17 cellular contexts compared by ENCODE assay signal in the genomic region with DNA sequence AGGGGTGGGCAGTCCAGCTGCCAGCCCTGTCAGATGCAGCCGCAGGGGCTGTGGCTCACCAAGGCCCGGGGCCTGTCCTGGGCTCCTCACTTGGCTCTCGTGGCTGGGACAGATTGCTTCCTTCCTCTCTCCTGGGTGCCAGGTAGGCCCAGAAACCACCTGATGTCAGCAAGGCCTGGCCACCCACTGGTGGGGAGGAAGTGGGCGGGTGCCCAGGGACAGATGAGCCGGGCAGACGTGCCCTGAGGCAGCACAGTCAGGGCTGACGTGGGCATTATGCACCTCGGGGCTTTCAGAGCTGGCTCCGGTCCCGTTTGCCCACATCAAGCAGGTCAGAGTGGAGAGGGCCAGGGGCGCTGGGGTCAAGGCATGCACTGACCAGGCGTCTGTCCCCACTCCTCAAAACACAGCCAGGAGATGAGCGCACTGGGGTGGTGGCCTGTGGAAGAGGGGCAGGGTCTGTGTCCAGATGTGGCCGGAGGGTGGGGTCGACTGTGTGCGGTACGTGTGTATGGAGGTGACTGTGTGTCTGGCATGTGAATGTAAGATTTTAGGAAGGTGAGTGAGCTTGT.
DNase-seq lines count a peak whose midpoint lies in the region; ATAC-seq and TF ChIP-seq lines count a peak whose summit lies in the region.
"Had no signal": no experiment of that assay in that cellular context is flagged by ENCODE, and none has a peak within 500 bp of the region (broad histone marks: within the 10 kb centered on the region; RNA-seq: fewer than 3 reads in every experiment).

No MANE protein-coding gene starts in this region.

- TF ChIP-seq EP300 in Ishikawa (IDR thresholded peaks at IDR 0.05; ENCODE audit: borderline replicate concordance), result 0 out of 2 replicates have a peak, but pooled peaks have one; percentile 37

- no peak for TF ChIP-seq CTCF in activated CD8-positive, alpha-beta T cell treated with anti-CD3 and anti-CD28 coated beads for 36 hours (IDR thresholded peaks at IDR 0.05)

- no peaks in the 10 kb centered on the region for H3K9me3 Mint-ChIP-seq in activated CD8-positive, alpha-beta T cell treated with anti-CD3 and anti-CD28 coated beads for 36 hours
- no peaks in the 10 kb centered on the region for H3K9me3 Mint-ChIP-seq in natural killer cell treated with Interleukin-12 subunit alpha and Interleukin-12 subunit beta and Interleukin-15 and Interleukin-18, amount 100 ng/mL, for 72 hours
- H3K9me3 Mint-ChIP-seq: memory B cell; stimulated activated naive CD8-positive, alpha-beta T cell treated with anti-CD3 and anti-CD28 coated beads, Interleukin-15, Interleukin-2, amounts not matched to agents 100 ng/mL and 50 ng/mL, for 24 hours had no signal

- peak; percentile 69 for ATAC-seq in activated CD8-positive, alpha-beta T cell treated with anti-CD3 and anti-CD28 coated beads for 36 hours
- peak; percentile 65 to 67 for ATAC-seq in natural killer cell treated with Interleukin-12 subunit alpha and Interleukin-12 subunit beta and Interleukin-15 and Interleukin-18, amount 100 ng/mL, for 72 hours
- no peak for ATAC-seq in HG03196 (IDR thresholded peaks at IDR 0.05; ENCODE audit: unreplicated experiment)

- H3K27me3 Mint-ChIP-seq in activated CD8-positive, alpha-beta T cell treated with anti-CD3 and anti-CD28 coated beads for 36 hours, result no peaks in the 10 kb centered on the region
- peaks cover 19 to 20% of the 10 kb centered on the region in 2 donors for H3K27me3 Mint-ChIP-seq in natural killer cell treated with Interleukin-12 subunit alpha and Interleukin-12 subunit beta and Interleukin-15 and Interleukin-18, amount 100 ng/mL, for 72 hours

- no peak for TF ChIP-seq RAD21 in Ishikawa (IDR thresholded peaks at IDR 0.05; ENCODE audit: low read depth)

- H3K4me1 Mint-ChIP-seq in activated CD8-positive, alpha-beta T cell treated with anti-CD3 and anti-CD28 coated beads for 36 hours (ENCODE audit: low read depth), result peaks cover 13% of the 10 kb centered on the region
- peaks cover 50 to 57% of the 10 kb centered on the region in 2 donors for H3K4me1 Mint-ChIP-seq in natural killer cell treated with Interleukin-12 subunit alpha and Interleukin-12 subunit beta and Interleukin-15 and Interleukin-18, amount 100 ng/mL, for 72 hours (ENCODE audit: low read depth in 2 of 2)

- H3K4me3 Mint-ChIP-seq in activated CD8-positive, alpha-beta T cell treated with anti-CD3 and anti-CD28 coated beads for 36 hours, result no peak overlapping the region
- peak overlapping the region; percentile 30 for H3K4me3 Mint-ChIP-seq in natural killer cell treated with Interleukin-12 subunit alpha and Interleukin-12 subunit beta and Interleukin-15 and Interleukin-18, amount 100 ng/mL, for 72 hours
- H3K4me3 Mint-ChIP-seq: memory B cell; stimulated activated naive CD8-positive, alpha-beta T cell treated with anti-CD3 and anti-CD28 coated beads, Interleukin-15, Interleukin-2, amounts not matched to agents 100 ng/mL and 50 ng/mL, for 24 hours had no signal

- no peaks in the 10 kb centered on the region for H3K36me3 Mint-ChIP-seq in activated CD8-positive, alpha-beta T cell treated with anti-CD3 and anti-CD28 coated beads for 36 hours (ENCODE audit: low read depth)
- H3K36me3 Mint-ChIP-seq in natural killer cell treated with Interleukin-12 subunit alpha and Interleukin-12 subunit beta and Interleukin-15 and Interleukin-18, amount 100 ng/mL, for 72 hours, result no peaks in the 10 kb centered on the region
- H3K36me3 Mint-ChIP-seq: memory B cell had no signal

- POLR2A ChIA-PET in activated CD8-positive, alpha-beta T cell treated with anti-CD3 and anti-CD28 coated beads for 36 hours (lab: Charles Lee), result no interaction called here

- DNase-seq in NCI-H1417 (lab: John Stamatoyannopoulos, UW), result peak in 2 of 3 experiments; percentile 32 to 63
- DNase-seq in NCI-H1417 treated with DMSO at 0.1 percent for 48 hours (lab: John Stamatoyannopoulos, UW), result no peak
- peak; percentile 30 for DNase-seq in activated CD8-positive, alpha-beta T cell treated with anti-CD3 and anti-CD28 coated beads for 36 hours
- no peak for DNase-seq in natural killer cell treated with Interleukin-12 subunit alpha and Interleukin-12 subunit beta and Interleukin-15 and Interleukin-18, amount 100 ng/mL, for 72 hours (ENCODE audit: low spot score)
- DNase-seq in NCI-H2171 (lab: John Stamatoyannopoulos, UW), result no peak
- no peak for DNase-seq in DMS114 treated with DMSO at 0.1 percent for 48 hours (lab: John Stamatoyannopoulos, UW; ENCODE audit: unreplicated experiment)
- DNase-seq: activated naive CD4-positive, alpha-beta T cell treated with anti-CD3 and anti-CD28 coated beads, Interleukin-2, amount 50 U/mL, for 16 hours; effector CD8-positive, alpha-beta T cell; HCEC 1CT; NCI-H2107; small intestine; uterus; WERI-Rb-1 had no signal

- peak overlapping the region; percentile 44 for H3K27ac Mint-ChIP-seq in activated CD8-positive, alpha-beta T cell treated with anti-CD3 and anti-CD28 coated beads for 36 hours
- H3K27ac Mint-ChIP-seq in natural killer cell treated with Interleukin-12 subunit alpha and Interleukin-12 subunit beta and Interleukin-15 and Interleukin-18, amount 100 ng/mL, for 72 hours, result peak overlapping the region; percentile 45 to 74
- H3K27ac Mint-ChIP-seq: memory B cell; stimulated activated naive CD8-positive, alpha-beta T cell treated with anti-CD3 and anti-CD28 coated beads, Interleukin-15, Interleukin-2, amounts not matched to agents 100 ng/mL and 50 ng/mL, for 24 hours had no signal

- intact Hi-C loops in activated CD8-positive, alpha-beta T cell treated with anti-CD3 and anti-CD28 coated beads for 36 hours (cut with micrococcal nuclease), result no loop called here

- CTCF ChIA-PET in activated CD8-positive, alpha-beta T cell treated with anti-CD3 and anti-CD28 coated beads for 36 hours (lab: Charles Lee), result no interaction called here

TF ChIP-seq in Ishikawa, 13 proteins besides CTCF, POLR2A, EP300 and RAD21:
- no peak for TF ChIP-seq NFIC (IDR thresholded peaks at IDR 0.05)
- TF ChIP-seq, protein P1, sequence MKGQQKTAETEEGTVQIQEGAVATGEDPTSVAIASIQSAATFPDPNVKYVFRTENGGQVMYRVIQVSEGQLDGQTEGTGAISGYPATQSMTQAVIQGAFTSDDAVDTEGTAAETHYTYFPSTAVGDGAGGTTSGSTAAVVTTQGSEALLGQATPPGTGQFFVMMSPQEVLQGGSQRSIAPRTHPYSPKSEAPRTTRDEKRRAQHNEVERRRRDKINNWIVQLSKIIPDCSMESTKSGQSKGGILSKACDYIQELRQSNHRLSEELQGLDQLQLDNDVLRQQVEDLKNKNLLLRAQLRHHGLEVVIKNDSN (IDR thresholded peaks at IDR 0.05), result no peak
- no peak for TF ChIP-seq ZBTB7A (IDR thresholded peaks at IDR 0.05; ENCODE audit: low read depth)
- peak; percentile 28; the same call in 1 of the 2 replicates for TF ChIP-seq TCF12 (IDR thresholded peaks at IDR 0.05; ENCODE audit: low read depth)
- TF ChIP-seq, protein P2, sequence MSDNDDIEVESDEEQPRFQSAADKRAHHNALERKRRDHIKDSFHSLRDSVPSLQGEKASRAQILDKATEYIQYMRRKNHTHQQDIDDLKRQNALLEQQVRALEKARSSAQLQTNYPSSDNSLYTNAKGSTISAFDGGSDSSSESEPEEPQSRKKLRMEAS (IDR thresholded peaks at IDR 0.05), result peak; percentile 33; the same call in 1 of the 2 replicates
- TF ChIP-seq FOXM1 (IDR thresholded peaks at IDR 0.05; ENCODE audit: borderline replicate concordance, low read depth), result no peak
- no peak for TF ChIP-seq YY1 (IDR thresholded peaks at IDR 0.05; ENCODE audit: low read depth)
- TF ChIP-seq TAF1 (IDR thresholded peaks at IDR 0.05; ENCODE audit: low read depth), result 0 out of 2 replicates have a peak, but pooled peaks have one; percentile 32
- TF ChIP-seq EGR1 (IDR thresholded peaks at IDR 0.05), result no peak
- TF ChIP-seq TEAD4 (IDR thresholded peaks at IDR 0.05), result no peak
- TF ChIP-seq CREB1 (IDR thresholded peaks at IDR 0.05; ENCODE audit: low read depth), result no peak
- no peak for TF ChIP-seq CEBPB (IDR thresholded peaks at IDR 0.05)
- TF ChIP-seq, protein P3, sequence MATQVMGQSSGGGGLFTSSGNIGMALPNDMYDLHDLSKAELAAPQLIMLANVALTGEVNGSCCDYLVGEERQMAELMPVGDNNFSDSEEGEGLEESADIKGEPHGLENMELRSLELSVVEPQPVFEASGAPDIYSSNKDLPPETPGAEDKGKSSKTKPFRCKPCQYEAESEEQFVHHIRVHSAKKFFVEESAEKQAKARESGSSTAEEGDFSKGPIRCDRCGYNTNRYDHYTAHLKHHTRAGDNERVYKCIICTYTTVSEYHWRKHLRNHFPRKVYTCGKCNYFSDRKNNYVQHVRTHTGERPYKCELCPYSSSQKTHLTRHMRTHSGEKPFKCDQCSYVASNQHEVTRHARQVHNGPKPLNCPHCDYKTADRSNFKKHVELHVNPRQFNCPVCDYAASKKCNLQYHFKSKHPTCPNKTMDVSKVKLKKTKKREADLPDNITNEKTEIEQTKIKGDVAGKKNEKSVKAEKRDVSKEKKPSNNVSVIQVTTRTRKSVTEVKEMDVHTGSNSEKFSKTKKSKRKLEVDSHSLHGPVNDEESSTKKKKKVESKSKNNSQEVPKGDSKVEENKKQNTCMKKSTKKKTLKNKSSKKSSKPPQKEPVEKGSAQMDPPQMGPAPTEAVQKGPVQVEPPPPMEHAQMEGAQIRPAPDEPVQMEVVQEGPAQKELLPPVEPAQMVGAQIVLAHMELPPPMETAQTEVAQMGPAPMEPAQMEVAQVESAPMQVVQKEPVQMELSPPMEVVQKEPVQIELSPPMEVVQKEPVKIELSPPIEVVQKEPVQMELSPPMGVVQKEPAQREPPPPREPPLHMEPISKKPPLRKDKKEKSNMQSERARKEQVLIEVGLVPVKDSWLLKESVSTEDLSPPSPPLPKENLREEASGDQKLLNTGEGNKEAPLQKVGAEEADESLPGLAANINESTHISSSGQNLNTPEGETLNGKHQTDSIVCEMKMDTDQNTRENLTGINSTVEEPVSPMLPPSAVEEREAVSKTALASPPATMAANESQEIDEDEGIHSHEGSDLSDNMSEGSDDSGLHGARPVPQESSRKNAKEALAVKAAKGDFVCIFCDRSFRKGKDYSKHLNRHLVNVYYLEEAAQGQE (IDR thresholded peaks at IDR 0.05; ENCODE audit: low read depth), result no peak

Comparison
In these comparisons a context has a peak if more than half of its experiments do, and no peak if none do; other contexts are left out.
1. DNase-seq: peak in NCI-H1417 (2 of 3) and activated CD8-positive, alpha-beta T cell treated with anti-CD3 and anti-CD28 coated beads for 36 hours (single experiment); none in NCI-H1417 treated with DMSO at 0.1 percent for 48 hours (single experiment), natural killer cell treated with Interleukin-12 subunit alpha and Interleukin-12 subunit beta and Interleukin-15 and Interleukin-18, amount 100 ng/mL, for 72 hours (single experiment), NCI-H2171 (single experiment) and DMS114 treated with DMSO at 0.1 percent for 48 hours (single experiment).